Comparison of ENCODE assay signal across 20 cellular contexts in genomic region chr5:91024727-91025126, GRCh38.
DNase-seq lines count a peak whose midpoint lies in the region; ATAC-seq and TF ChIP-seq lines count a peak whose summit lies in the region.
"Had no signal": no experiment of that assay in that cellular context is flagged by ENCODE, and none has a peak within 500 bp of the region (broad histone marks: within the 10 kb centered on the region; RNA-seq: fewer than 3 reads in every experiment).

No MANE protein-coding gene starts in this region.

- no peak overlapping the region for H3K27ac Mint-ChIP-seq in activated CD8-positive, alpha-beta memory T cell treated with anti-CD3 and anti-CD28 coated beads, Interleukin-2, amount 10 ng/mL, durations not matched to agents 7 days and 5 days
- H3K27ac Mint-ChIP-seq: activated CD4-positive, alpha-beta memory T cell treated with anti-CD3 and anti-CD28 coated beads for 36 hours; stimulated activated naive CD8-positive, alpha-beta T cell treated with anti-CD3 and anti-CD28 coated beads, Interleukin-15, amount 100 ng/mL, for 72 hours had no signal

- 51% methylated on average over 6 of the region's 6 CpGs for WGBS in suprapubic skin

- CTCF ChIA-PET in activated CD8-positive, alpha-beta memory T cell treated with anti-CD3 and anti-CD28 coated beads, Interleukin-2, amount 10 ng/mL, durations not matched to agents 7 days and 5 days (lab: Charles Lee), result no interaction called here

- no peak overlapping the region for H3K4me3 Mint-ChIP-seq in activated CD8-positive, alpha-beta memory T cell treated with anti-CD3 and anti-CD28 coated beads, Interleukin-2, amount 10 ng/mL, durations not matched to agents 7 days and 5 days
- H3K4me3 Mint-ChIP-seq: activated CD4-positive, alpha-beta memory T cell treated with anti-CD3 and anti-CD28 coated beads for 36 hours; stimulated activated naive CD8-positive, alpha-beta T cell treated with anti-CD3 and anti-CD28 coated beads, Interleukin-15, amount 100 ng/mL, for 72 hours had no signal

- H3K27ac ChIP-seq in suprapubic skin, result peak overlapping the region; percentile 1
- H3K27ac ChIP-seq: BLaER1 treated with 17β-estradiol and CSF1 and Interleukin-3, amounts not matched to agents 10 nM and 100 nM; GM23248; WERI-Rb-1 had no signal

- H3K36me3 Mint-ChIP-seq in activated CD8-positive, alpha-beta memory T cell treated with anti-CD3 and anti-CD28 coated beads, Interleukin-2, amount 10 ng/mL, durations not matched to agents 7 days and 5 days, result no peaks in the 10 kb centered on the region
- H3K36me3 Mint-ChIP-seq: activated CD4-positive, alpha-beta memory T cell treated with anti-CD3 and anti-CD28 coated beads for 36 hours had no signal

- H3K4me1 Mint-ChIP-seq in activated CD8-positive, alpha-beta memory T cell treated with anti-CD3 and anti-CD28 coated beads, Interleukin-2, amount 10 ng/mL, durations not matched to agents 7 days and 5 days, result no peaks in the 10 kb centered on the region
- H3K4me1 Mint-ChIP-seq: stimulated activated naive CD8-positive, alpha-beta T cell treated with anti-CD3 and anti-CD28 coated beads, Interleukin-15, amount 100 ng/mL, for 72 hours had no signal

- H3K36me3 ChIP-seq in suprapubic skin, result no peaks in the 10 kb centered on the region
- H3K36me3 ChIP-seq: BLaER1 treated with 17β-estradiol and CSF1 and Interleukin-3, amounts not matched to agents 10 nM and 100 nM; WERI-Rb-1 had no signal

- no peak overlapping the region for H3K4me3 ChIP-seq in suprapubic skin
- H3K4me3 ChIP-seq: BLaER1 treated with 17β-estradiol and CSF1 and Interleukin-3, amounts not matched to agents 10 nM and 100 nM; GM23248 had no signal

- TF ChIP-seq POLR2A in suprapubic skin (IDR thresholded peaks at IDR 0.05), result no peak

- peaks cover 49% of the 10 kb centered on the region for H3K4me1 ChIP-seq in suprapubic skin
- H3K4me1 ChIP-seq: BLaER1 treated with 17β-estradiol and CSF1 and Interleukin-3, amounts not matched to agents 10 nM and 100 nM had no signal

- peak; percentile 11 for DNase-seq in NCI-H748 (lab: John Stamatoyannopoulos, UW; ENCODE audit: unreplicated experiment)
- no peak for DNase-seq in NCI-H748 treated with DMSO at 0.1 percent for 48 hours (lab: John Stamatoyannopoulos, UW)
- peak; percentile 26 for DNase-seq in NCI-H2081 treated with DMSO at 0.1 percent for 48 hours (lab: John Stamatoyannopoulos, UW)
- peak; percentile 75 for DNase-seq in fibroblast of gingiva (ENCODE audit: low read depth)
- no peak for DNase-seq in suprapubic skin (ENCODE audit: low spot score in 2 of 2)
- DNase-seq in activated CD8-positive, alpha-beta memory T cell treated with anti-CD3 and anti-CD28 coated beads, Interleukin-2, amount 10 ng/mL, durations not matched to agents 7 days and 5 days, result no peak
- no peak for DNase-seq in stimulated activated CD4-positive, alpha-beta T cell treated with anti-CD3 and anti-CD28 coated beads, Interleukin-1b, Interleukin-23, amount 100 ng/mL, for 48 hours
- DNase-seq in HUDEP-2 (lab: John Stamatoyannopoulos, UW; ENCODE audit: unreplicated experiment in 76 of 76), result no peak
- DNase-seq: ACHN; activated CD4-positive, alpha-beta memory T cell treated with anti-CD3 and anti-CD28 coated beads for 36 hours; activated gamma-delta T cell treated with Interleukin-2 at 50 U/mL for 16 hours; EL; GM23248; Karpas-422; left cardiac atrium; mesenchymal stem cell; stimulated activated naive CD8-positive, alpha-beta T cell treated with anti-CD3 and anti-CD28 coated beads, Interleukin-15, amount 100 ng/mL, for 72 hours; T-helper 2 cell; WERI-Rb-1 had no signal

- TF ChIP-seq CTCF in suprapubic skin (IDR thresholded peaks at IDR 0.05), result no peak

- no peaks in the 10 kb centered on the region for H3K9me3 Mint-ChIP-seq in activated CD8-positive, alpha-beta memory T cell treated with anti-CD3 and anti-CD28 coated beads, Interleukin-2, amount 10 ng/mL, durations not matched to agents 7 days and 5 days (ENCODE audit: low read depth)
- H3K9me3 Mint-ChIP-seq: activated CD4-positive, alpha-beta memory T cell treated with anti-CD3 and anti-CD28 coated beads for 36 hours; stimulated activated naive CD8-positive, alpha-beta T cell treated with anti-CD3 and anti-CD28 coated beads, Interleukin-15, amount 100 ng/mL, for 72 hours had no signal

- H3K9me3 ChIP-seq in suprapubic skin, result no peaks in the 10 kb centered on the region
- H3K9me3 ChIP-seq: BLaER1 treated with 17β-estradiol and CSF1 and Interleukin-3, amounts not matched to agents 10 nM and 100 nM had no signal

- ATAC-seq in activated CD8-positive, alpha-beta memory T cell treated with anti-CD3 and anti-CD28 coated beads, Interleukin-2, amount 10 ng/mL, durations not matched to agents 7 days and 5 days, result no peak
- ATAC-seq: stimulated activated naive CD8-positive, alpha-beta T cell treated with anti-CD3 and anti-CD28 coated beads, Interleukin-15, amount 100 ng/mL, for 72 hours had no signal

- TF ChIP-seq EP300 in suprapubic skin (IDR thresholded peaks at IDR 0.05), result no peak

- H3K27me3 Mint-ChIP-seq in activated CD8-positive, alpha-beta memory T cell treated with anti-CD3 and anti-CD28 coated beads, Interleukin-2, amount 10 ng/mL, durations not matched to agents 7 days and 5 days, result peaks cover 18% of the 10 kb centered on the region

- no peaks in the 10 kb centered on the region for H3K27me3 ChIP-seq in suprapubic skin
- H3K27me3 ChIP-seq: BLaER1 treated with 17β-estradiol and CSF1 and Interleukin-3, amounts not matched to agents 10 nM and 100 nM had no signal

Comparison
In these comparisons a context has a peak if more than half of its experiments do, and no peak if none do; other contexts are left out.
1. DNase-seq: peak in NCI-H748 (single experiment), NCI-H2081 treated with DMSO at 0.1 percent for 48 hours (single experiment) and fibroblast of gingiva (single experiment); none in NCI-H748 treated with DMSO at 0.1 percent for 48 hours (single experiment), suprapubic skin (0 of 2), activated CD8-positive, alpha-beta memory T cell treated with anti-CD3 and anti-CD28 coated beads, Interleukin-2, amount 10 ng/mL, durations not matched to agents 7 days and 5 days (single experiment), stimulated activated CD4-positive, alpha-beta T cell treated with anti-CD3 and anti-CD28 coated beads, Interleukin-1b, Interleukin-23, amount 100 ng/mL, for 48 hours (single experiment) and HUDEP-2 (0 of 76).